In the genomic region with DNA sequence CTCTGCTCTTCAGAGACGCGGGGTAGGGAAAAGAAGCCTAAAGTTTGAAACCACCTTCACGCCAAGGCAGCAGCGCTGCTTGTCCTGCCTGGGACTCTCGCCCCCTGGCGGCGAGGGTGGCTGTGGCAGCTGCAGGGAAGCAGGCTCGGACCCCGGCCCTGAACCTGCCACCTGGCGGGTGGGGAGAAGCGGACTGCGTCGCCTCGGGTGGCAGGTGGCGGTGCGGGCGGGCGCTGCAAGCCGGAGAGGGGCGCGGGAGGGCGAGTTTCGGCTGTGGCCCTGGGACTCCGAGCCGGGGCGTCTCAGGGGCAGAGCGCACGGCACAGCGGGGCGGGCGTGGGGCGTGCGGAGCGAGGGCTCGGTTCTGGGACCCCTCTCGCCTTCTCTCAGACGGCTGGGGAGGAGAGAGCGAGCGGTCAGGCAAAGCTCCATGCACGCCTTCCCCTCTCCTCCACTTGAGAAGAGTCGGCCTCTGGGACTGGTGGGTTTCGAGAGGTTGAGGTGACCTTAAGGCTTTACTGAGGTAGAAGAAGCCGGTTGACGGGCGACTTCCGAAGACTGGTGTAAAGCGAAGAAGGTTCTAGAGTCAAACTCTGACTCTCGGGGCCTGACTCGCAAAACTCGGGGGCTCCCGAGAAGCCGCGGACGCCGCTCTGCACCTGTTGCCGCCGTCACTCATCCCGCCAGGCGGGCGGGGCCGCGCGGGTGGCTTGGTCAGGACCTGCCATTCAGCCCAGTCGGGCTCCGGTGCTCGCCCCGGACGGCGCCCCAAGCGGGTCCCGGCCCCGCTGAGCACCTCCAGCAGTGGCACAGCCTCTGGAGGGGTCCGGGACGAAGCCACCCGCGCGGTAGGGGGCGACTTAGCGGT, we compare ENCODE assay signal across 8 cellular contexts. TPM values are rescaled to one million over a fixed set of nuclear protein-coding genes. Genes with fewer than 3 reads are reported as not detected.
DNase-seq lines count a peak whose midpoint lies in the region; ATAC-seq, FAIRE-seq and TF ChIP-seq lines count a peak whose summit lies in the region.

No MANE protein-coding gene starts in this region.

- H3K4me3 ChIP-seq in HCT116 (replicated peaks in 1 of 2; ENCODE audit: low read depth in 1 of 2, low read length in 2 of 2) (no peak overlapping the region), coronary artery (peak overlapping the region; percentile 77), mesendoderm (ENCODE audit: low read length) (no peak overlapping the region)

- H3K9ac ChIP-seq in HCT116 (ENCODE audit: low read length) = no peak overlapping the region
- no peak overlapping the region for H3K9ac ChIP-seq in mesendoderm (ENCODE audit: low read length)

- H3K36me3 ChIP-seq in HCT116 (ENCODE audit: control insufficient read depth in 1 of 2, insufficient read depth in 2 of 2, low read length in 2 of 2) = no peaks in the 10 kb centered on the region
- no peaks in the 10 kb centered on the region for H3K36me3 ChIP-seq in mesendoderm (ENCODE audit: control insufficient read depth, insufficient read depth, low read length)

- no peaks in the 10 kb centered on the region for H3K9me2 ChIP-seq in HCT116 (ENCODE audit: insufficient read depth)

- H4K8ac ChIP-seq in mesendoderm (ENCODE audit: low read depth, low read length) = no peak overlapping the region

- H3K4ac ChIP-seq in mesendoderm (ENCODE audit: low read depth, low read length) = no peak overlapping the region

- no peak overlapping the region for H2BK15ac ChIP-seq in mesendoderm (replicated peaks; ENCODE audit: low read depth)

- no peak overlapping the region for H3K23ac ChIP-seq in mesendoderm (ENCODE audit: low read length)

- H3K18ac ChIP-seq in mesendoderm (ENCODE audit: low read length) = no peak overlapping the region

- H2AFZ ChIP-seq in HCT116 (ENCODE audit: low read depth, low read length, poor library complexity, severe bottlenecking) = no peak overlapping the region

- no peaks in the 10 kb centered on the region for H3K79me1 ChIP-seq in mesendoderm (ENCODE audit: low read length)

- WGBS in mesendoderm (ENCODE audit: extremely low coverage, insufficient coverage, low lambda C conversion rate) = no CpG with 5 or more reads among the region's 79 CpGs

- H2BK120ac ChIP-seq in mesendoderm (ENCODE audit: low read depth, low read length) = no peak overlapping the region

- H3K27ac ChIP-seq in HCT116 (ENCODE audit: low read depth, low read length) = no peak overlapping the region
- no peak overlapping the region for H3K27ac ChIP-seq in VCaP
- no peak overlapping the region for H3K27ac ChIP-seq in coronary artery
- no peak overlapping the region for H3K27ac ChIP-seq in mesendoderm (ENCODE audit: low read depth, low read length)

- H2BK5ac ChIP-seq in mesendoderm (ENCODE audit: low read length) = no peak overlapping the region

- H2AK5ac ChIP-seq in mesendoderm (ENCODE audit: low read length) = no peak overlapping the region

- H4K5ac ChIP-seq in mesendoderm (ENCODE audit: low read length) = no peak overlapping the region

- CTCF ChIA-PET in HCT116 (lab: Charles Lee) = no interaction called here

- no peak for TF ChIP-seq POLR2A in HCT116 (IDR thresholded peaks at IDR 0.05; ENCODE audit: borderline replicate concordance, extremely low read depth, insufficient read depth, insufficient read length)

- POLR2A ChIA-PET in HCT116 (lab: Charles Lee) = no interaction called here

- BruUV-seq in HCT116 (replicated peaks; lab: Mats Ljungman, UMichigan) = no TSS peak

- no peak overlapping the region for H3K4me2 ChIP-seq in HCT116 (ENCODE audit: low read length)
- H3K4me2 ChIP-seq in mesendoderm (ENCODE audit: low read length) = peak overlapping the region; percentile 7

- RAD21 ChIA-PET in HCT116 (lab: Charles Lee; ENCODE audit: low non-redundant PET in 1 of 2, low total read pairs in 2 of 2, uncharacterized antibody in 2 of 2, unreplicated experiment in 2 of 2) = no interaction called here

- peak; percentile 62 for ATAC-seq in HCT116

- DNase-seq in EL (peak; percentile 13), HCT116 (ENCODE audit: low read depth, low spot score) (no peak), coronary artery (ENCODE audit: low spot score) (no peak), mesendoderm (peak; percentile 87), NCI-H82 (lab: John Stamatoyannopoulos, UW) (no peak), urothelium cell line (ENCODE audit: low spot score) (no peak)
- DNase-seq in stimulated activated naive CD4-positive, alpha-beta T cell (lab: John Stamatoyannopoulos, UW) = peak; percentile 12 to 65 (median 43)

- H3K27me3 ChIP-seq in HCT116 (ENCODE audit: insufficient read depth, low read length) (no peaks in the 10 kb centered on the region), mesendoderm (ENCODE audit: insufficient read depth, low read length, poor library complexity) (no peaks in the 10 kb centered on the region)

- TF ChIP-seq RAD21 in HCT116 (IDR thresholded peaks at IDR 0.05; ENCODE audit: low read depth) = no peak

- H3K9me3 ChIP-seq in HCT116 (ENCODE audit: control insufficient read depth in 1 of 2, insufficient read depth in 1 of 2, low read depth in 1 of 2, low read length in 2 of 2) = no peaks in the 10 kb centered on the region

- H3K79me2 ChIP-seq in HCT116 (ENCODE audit: insufficient read depth, low read length) (no peaks in the 10 kb centered on the region), mesendoderm (ENCODE audit: control insufficient read depth, insufficient read depth, low read length) (no peaks in the 10 kb centered on the region)

- peak in 2 of 3 experiments; percentile 43 to 48; a peak in 4 of 6 replicates for TF ChIP-seq CTCF in HCT116 (IDR thresholded peaks at IDR 0.05 in 2 of 3, conservative IDR thresholded peaks at IDR 0.05 in 1 of 3; ENCODE audit: borderline replicate concordance in 1 of 3, insufficient read depth in 1 of 3, low read depth in 2 of 3, low read length in 2 of 3)
- TF ChIP-seq CTCF in VCaP (conservative IDR thresholded peaks at IDR 0.05) = peak; percentile 56
- TF ChIP-seq CTCF in coronary artery (IDR thresholded peaks at IDR 0.05) = peak; percentile 25

- H3K56ac ChIP-seq in mesendoderm (ENCODE audit: low read length) = no peak overlapping the region

- no peaks in the 10 kb centered on the region for H4K20me1 ChIP-seq in HCT116 (ENCODE audit: insufficient read depth)

- H3K4me1 ChIP-seq in HCT116 (ENCODE audit: control insufficient read depth in 1 of 2, insufficient read depth in 2 of 2, low read length in 2 of 2) (no peaks in the 10 kb centered on the region), mesendoderm (ENCODE audit: control insufficient read depth, low read depth, low read length) (no peaks in the 10 kb centered on the region)

- intact Hi-C loops in HCT116 (cut with micrococcal nuclease) = no loop called here

- no peak for FAIRE-seq in urothelium cell line (lab: Jason Lieb, UNC)

TF ChIP-seq in HCT116, 20 proteins besides CTCF, POLR2A, EP300 and RAD21:
- TF ChIP-seq, protein P1, sequence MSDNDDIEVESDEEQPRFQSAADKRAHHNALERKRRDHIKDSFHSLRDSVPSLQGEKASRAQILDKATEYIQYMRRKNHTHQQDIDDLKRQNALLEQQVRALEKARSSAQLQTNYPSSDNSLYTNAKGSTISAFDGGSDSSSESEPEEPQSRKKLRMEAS (IDR thresholded peaks at IDR 0.05) = no peak
- no peak for TF ChIP-seq POLR2AphosphoS5 (IDR thresholded peaks at IDR 0.05; ENCODE audit: low read depth, low read length)
- TF ChIP-seq EZH2phosphoT487 (IDR thresholded peaks at IDR 0.05; ENCODE audit: borderline replicate concordance) = no peak
- TF ChIP-seq SRF (IDR thresholded peaks at IDR 0.05; ENCODE audit: low read depth) = no peak
- no peak for TF ChIP-seq EZH2 (IDR thresholded peaks at IDR 0.05)
- no peak for TF ChIP-seq ZNF274 (IDR thresholded peaks at IDR 0.05; ENCODE audit: low read depth, low read length)
- no peak for TF ChIP-seq CEBPB (IDR thresholded peaks at IDR 0.05; ENCODE audit: low read depth)
TF ChIP-seq in HCT116: peak in this region for 0.

RNA-seq across cellular contexts. Expression of a gene that starts 1.1 kb away (rescaled TPM):
- not detected for total RNA-seq in HCT116 (2021; ENCODE audit: unreplicated experiment)
- polyA plus RNA-seq in HCT116 (2012) = not detected in 2 replicates
- 0.15 TPM for polyA plus RNA-seq in mesendoderm (2013, experiment 1 of 2)
- polyA plus RNA-seq in mesendoderm (2013, experiment 2 of 2) = 0.08 TPM

RNA-seq across cellular contexts. Expression of a gene that starts 18.1 kb away (rescaled TPM):
- total RNA-seq in HCT116 (2021; ENCODE audit: unreplicated experiment) = 0.07 TPM
- polyA plus RNA-seq in HCT116 (2012) = not detected in 2 replicates
- polyA plus RNA-seq in mesendoderm (2013, experiment 1 of 2) = 0.03 TPM
- polyA plus RNA-seq in mesendoderm (2013, experiment 2 of 2) = 0.03 TPM

Comparison
In these comparisons a context has a peak if more than half of its experiments do, and no peak if none do; other contexts are left out.
1. DNase-seq: peak in EL (single experiment), mesendoderm (single experiment) and stimulated activated naive CD4-positive, alpha-beta T cell (6 of 6); none in HCT116 (single experiment), coronary artery (single experiment), NCI-H82 (single experiment) and urothelium cell line (single experiment).
2. Peak in every context shown above with its lines, with median percentiles within 50 percentile points of each other: CTCF ChIP-seq.